In the genomic region with DNA sequence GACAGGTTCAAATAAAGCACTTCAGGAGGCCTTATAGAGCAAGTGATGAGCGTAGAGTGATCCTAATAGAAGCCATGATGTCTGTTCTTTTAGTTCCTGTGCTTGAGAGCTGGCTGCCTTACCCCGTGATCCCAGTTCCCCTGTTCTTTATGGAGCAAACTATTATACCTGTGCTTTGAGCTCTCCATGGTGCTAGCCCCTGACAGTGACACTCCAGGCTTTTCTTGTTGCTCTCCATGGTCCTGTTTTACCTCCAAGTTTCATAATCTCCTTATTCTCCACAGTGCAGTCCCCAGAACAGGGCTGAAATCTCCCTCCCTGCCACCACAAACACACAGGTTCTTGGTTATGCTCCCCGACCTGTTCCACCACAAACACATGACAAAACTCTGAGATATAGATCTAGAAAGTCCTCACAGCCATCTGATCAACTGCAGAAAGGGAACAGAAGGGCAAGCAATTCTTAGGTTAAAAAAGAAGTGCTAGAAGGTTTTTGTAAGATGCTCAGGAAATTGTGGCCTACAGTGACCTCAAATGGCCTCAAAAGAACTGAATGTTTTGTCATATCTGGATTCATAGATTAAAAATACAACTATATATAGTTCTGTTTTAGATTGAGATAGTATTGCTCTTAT, we compare ENCODE assay signal across 8 cellular contexts. TPM values are rescaled to one million over a fixed set of nuclear protein-coding genes. Genes with fewer than 3 reads are reported as not detected.
A peak's percentile ranks its signal among the peaks of the same experiment; 100 is the strongest.
DNase-seq lines count a peak whose midpoint lies in the region; ATAC-seq and TF ChIP-seq lines count a peak whose summit lies in the region.

No MANE protein-coding gene starts in this region.

- TF ChIP-seq CTCF in dorsolateral prefrontal cortex (IDR thresholded peaks at IDR 0.05 in 54 of 56, conservative IDR thresholded peaks at IDR 0.05 in 2 of 56; ENCODE audit: low read depth in 1 of 56, partially characterized antibody in 56 of 56): no peak

- intact Hi-C loops in dorsolateral prefrontal cortex (cut with DNase I): no loop called here

- H3K27me3 ChIP-seq in dorsolateral prefrontal cortex: peaks cover 0 to 9% (median 0%) of the 10 kb centered on the region in 45 donors

- peak overlapping the region in 1 of 59 donors; percentile 82 for H3K27ac ChIP-seq in dorsolateral prefrontal cortex

- DNase-seq in DMS53 treated with DMSO at 0.1 percent for 48 hours (lab: John Stamatoyannopoulos, UW; ENCODE audit: unreplicated experiment): peak; percentile 2
- peak; percentile 56 for DNase-seq in HuH-7 (ENCODE audit: low spot score)
- peak; percentile 6 for DNase-seq in activated CD4-positive, alpha-beta T cell treated with anti-CD3 and anti-CD28 coated beads, Interleukin-2, amount 50 U/mL, for 1 hour
- peak; percentile 81 for DNase-seq in iPS-NIHi11 (ENCODE audit: low spot score)
- no peak for DNase-seq in dorsolateral prefrontal cortex
- no peak for DNase-seq in pons (ENCODE audit: low spot score)

- no peak overlapping the region for H3K4me3 ChIP-seq in dorsolateral prefrontal cortex

- ATAC-seq in GM19324 (IDR thresholded peaks at IDR 0.05; ENCODE audit: low FRiP score, unreplicated experiment) (no peak), HG03139 (IDR thresholded peaks at IDR 0.05; ENCODE audit: unreplicated experiment) (no peak)

RNA-seq across cellular contexts. Expression of a gene that starts 6.0 kb away (rescaled TPM):
- total RNA-seq in dorsolateral prefrontal cortex: 100 to 1,000 TPM in 119 of 120 experiments, 10 to 100 TPM in 1; 72.7 to 419 (median 287) TPM

RNA-seq across cellular contexts. Expression of a gene that starts 27.3 kb away (rescaled TPM):
- 10 to 100 TPM in 109 of 120 experiments, 1 to 10 TPM in 11; 5.2 to 55.9 (median 16.9) TPM for total RNA-seq in dorsolateral prefrontal cortex

Comparison
In these comparisons a context has a peak if more than half of its experiments do, and no peak if none do; other contexts are left out.
1. DNase-seq: peak in DMS53 treated with DMSO at 0.1 percent for 48 hours (single experiment), HuH-7 (single experiment), activated CD4-positive, alpha-beta T cell treated with anti-CD3 and anti-CD28 coated beads, Interleukin-2, amount 50 U/mL, for 1 hour (single experiment) and iPS-NIHi11 (single experiment); none in dorsolateral prefrontal cortex (0 of 10) and pons (single experiment).